Comparison of ENCODE assay signal across 2 cellular contexts in the genomic region with DNA sequence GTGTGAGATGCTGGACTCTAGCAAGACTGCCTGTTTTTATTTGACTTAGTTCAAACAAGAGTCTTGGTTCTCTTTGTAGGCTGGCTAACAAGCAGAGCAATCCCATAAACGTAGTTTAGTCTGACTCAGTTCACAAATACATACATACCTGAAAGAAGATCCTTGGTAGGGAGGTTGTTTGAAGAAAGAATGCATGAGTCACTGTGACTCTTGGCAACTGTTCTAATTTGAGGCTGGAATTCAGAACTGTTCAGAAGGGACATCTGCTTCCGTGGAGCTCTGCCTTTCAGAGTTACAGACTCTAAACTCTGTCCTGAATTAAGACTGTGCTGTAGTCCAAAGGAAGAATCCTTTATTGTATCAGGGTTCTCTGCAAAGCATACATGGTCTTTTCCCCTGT.
TF ChIP-seq lines count a peak whose summit lies in the region.

No MANE protein-coding gene starts in this region.

TF ChIP-seq in HEK293, 187 proteins besides CTCF, POLR2A, EP300 and RAD21 (continued from another document):
- TF ChIP-seq, protein P1, sequence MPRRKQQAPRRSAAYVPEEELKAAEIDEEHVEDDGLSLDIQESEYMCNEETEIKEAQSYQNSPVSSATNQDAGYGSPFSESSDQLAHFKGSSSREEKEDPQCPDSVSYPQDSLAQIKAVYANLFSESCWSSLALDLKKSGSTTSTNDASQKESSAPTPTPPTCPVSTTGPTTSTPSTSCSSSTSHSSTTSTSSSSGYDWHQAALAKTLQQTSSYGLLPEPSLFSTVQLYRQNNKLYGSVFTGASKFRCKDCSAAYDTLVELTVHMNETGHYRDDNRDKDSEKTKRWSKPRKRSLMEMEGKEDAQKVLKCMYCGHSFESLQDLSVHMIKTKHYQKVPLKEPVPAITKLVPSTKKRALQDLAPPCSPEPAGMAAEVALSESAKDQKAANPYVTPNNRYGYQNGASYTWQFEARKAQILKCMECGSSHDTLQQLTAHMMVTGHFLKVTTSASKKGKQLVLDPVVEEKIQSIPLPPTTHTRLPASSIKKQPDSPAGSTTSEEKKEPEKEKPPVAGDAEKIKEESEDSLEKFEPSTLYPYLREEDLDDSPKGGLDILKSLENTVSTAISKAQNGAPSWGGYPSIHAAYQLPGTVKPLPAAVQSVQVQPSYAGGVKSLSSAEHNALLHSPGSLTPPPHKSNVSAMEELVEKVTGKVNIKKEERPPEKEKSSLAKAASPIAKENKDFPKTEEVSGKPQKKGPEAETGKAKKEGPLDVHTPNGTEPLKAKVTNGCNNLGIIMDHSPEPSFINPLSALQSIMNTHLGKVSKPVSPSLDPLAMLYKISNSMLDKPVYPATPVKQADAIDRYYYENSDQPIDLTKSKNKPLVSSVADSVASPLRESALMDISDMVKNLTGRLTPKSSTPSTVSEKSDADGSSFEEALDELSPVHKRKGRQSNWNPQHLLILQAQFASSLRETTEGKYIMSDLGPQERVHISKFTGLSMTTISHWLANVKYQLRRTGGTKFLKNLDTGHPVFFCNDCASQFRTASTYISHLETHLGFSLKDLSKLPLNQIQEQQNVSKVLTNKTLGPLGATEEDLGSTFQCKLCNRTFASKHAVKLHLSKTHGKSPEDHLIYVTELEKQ (tag by site-specific recombination; IDR thresholded peaks at IDR 0.05; ENCODE audit: borderline replicate concordance) = 0 out of 2 replicates have a peak, but pooled peaks have one; percentile 38
- no peak for TF ChIP-seq ZNF626 (tag by site-specific recombination; IDR thresholded peaks at IDR 0.05)
- TF ChIP-seq ZBTB8A (tag by site-specific recombination; IDR thresholded peaks at IDR 0.05) = no peak
- TF ChIP-seq ZXDB (tag by site-specific recombination; IDR thresholded peaks at IDR 0.05) = peak; percentile 37; the same call in 1 of the 2 replicates
- no peak for TF ChIP-seq ZNF510 (tag by site-specific recombination; IDR thresholded peaks at IDR 0.05; ENCODE audit: insufficient replicate concordance)
- TF ChIP-seq WT1 (tag by site-specific recombination; IDR thresholded peaks at IDR 0.05) = peak; percentile 88
- TF ChIP-seq INSM2 (tag by site-specific recombination; IDR thresholded peaks at IDR 0.05) = peak; percentile 77
- TF ChIP-seq ZEB2 (tag by site-specific recombination; IDR thresholded peaks at IDR 0.05) = 0 out of 2 replicates have a peak, but pooled peaks have one; percentile 27
- no peak for TF ChIP-seq ZNF518A (tag by site-specific recombination; conservative IDR thresholded peaks at IDR 0.05; ENCODE audit: low read depth)
- TF ChIP-seq GLIS1 (tag by site-specific recombination; IDR thresholded peaks at IDR 0.05) = peak; percentile 30; the same call in 1 of the 2 replicates
- peak; percentile 34 for TF ChIP-seq ZBTB17 (tag by site-specific recombination; IDR thresholded peaks at IDR 0.05)
- no peak for TF ChIP-seq ZNF266 (tag by site-specific recombination; IDR thresholded peaks at IDR 0.05; ENCODE audit: low read depth)
TF ChIP-seq in HEK293: peak in this region for 15.

TF ChIP-seq in WTC11, 78 proteins besides CTCF, POLR2A, EP300 and RAD21 (continued from another document):
- TF ChIP-seq, protein P2, sequence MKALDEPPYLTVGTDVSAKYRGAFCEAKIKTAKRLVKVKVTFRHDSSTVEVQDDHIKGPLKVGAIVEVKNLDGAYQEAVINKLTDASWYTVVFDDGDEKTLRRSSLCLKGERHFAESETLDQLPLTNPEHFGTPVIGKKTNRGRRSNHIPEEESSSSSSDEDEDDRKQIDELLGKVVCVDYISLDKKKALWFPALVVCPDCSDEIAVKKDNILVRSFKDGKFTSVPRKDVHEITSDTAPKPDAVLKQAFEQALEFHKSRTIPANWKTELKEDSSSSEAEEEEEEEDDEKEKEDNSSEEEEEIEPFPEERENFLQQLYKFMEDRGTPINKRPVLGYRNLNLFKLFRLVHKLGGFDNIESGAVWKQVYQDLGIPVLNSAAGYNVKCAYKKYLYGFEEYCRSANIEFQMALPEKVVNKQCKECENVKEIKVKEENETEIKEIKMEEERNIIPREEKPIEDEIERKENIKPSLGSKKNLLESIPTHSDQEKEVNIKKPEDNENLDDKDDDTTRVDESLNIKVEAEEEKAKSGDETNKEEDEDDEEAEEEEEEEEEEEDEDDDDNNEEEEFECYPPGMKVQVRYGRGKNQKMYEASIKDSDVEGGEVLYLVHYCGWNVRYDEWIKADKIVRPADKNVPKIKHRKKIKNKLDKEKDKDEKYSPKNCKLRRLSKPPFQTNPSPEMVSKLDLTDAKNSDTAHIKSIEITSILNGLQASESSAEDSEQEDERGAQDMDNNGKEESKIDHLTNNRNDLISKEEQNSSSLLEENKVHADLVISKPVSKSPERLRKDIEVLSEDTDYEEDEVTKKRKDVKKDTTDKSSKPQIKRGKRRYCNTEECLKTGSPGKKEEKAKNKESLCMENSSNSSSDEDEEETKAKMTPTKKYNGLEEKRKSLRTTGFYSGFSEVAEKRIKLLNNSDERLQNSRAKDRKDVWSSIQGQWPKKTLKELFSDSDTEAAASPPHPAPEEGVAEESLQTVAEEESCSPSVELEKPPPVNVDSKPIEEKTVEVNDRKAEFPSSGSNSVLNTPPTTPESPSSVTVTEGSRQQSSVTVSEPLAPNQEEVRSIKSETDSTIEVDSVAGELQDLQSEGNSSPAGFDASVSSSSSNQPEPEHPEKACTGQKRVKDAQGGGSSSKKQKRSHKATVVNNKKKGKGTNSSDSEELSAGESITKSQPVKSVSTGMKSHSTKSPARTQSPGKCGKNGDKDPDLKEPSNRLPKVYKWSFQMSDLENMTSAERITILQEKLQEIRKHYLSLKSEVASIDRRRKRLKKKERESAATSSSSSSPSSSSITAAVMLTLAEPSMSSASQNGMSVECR (CRISPR knock-in tag; IDR thresholded peaks at IDR 0.05; ENCODE audit: borderline replicate concordance) = no peak
- no peak for TF ChIP-seq ZNF512 (CRISPR knock-in tag; IDR thresholded peaks at IDR 0.05; ENCODE audit: borderline replicate concordance)
- TF ChIP-seq ATF3 (CRISPR knock-in tag; conservative IDR thresholded peaks at IDR 0.05) = no peak
